In the genomic region with DNA sequence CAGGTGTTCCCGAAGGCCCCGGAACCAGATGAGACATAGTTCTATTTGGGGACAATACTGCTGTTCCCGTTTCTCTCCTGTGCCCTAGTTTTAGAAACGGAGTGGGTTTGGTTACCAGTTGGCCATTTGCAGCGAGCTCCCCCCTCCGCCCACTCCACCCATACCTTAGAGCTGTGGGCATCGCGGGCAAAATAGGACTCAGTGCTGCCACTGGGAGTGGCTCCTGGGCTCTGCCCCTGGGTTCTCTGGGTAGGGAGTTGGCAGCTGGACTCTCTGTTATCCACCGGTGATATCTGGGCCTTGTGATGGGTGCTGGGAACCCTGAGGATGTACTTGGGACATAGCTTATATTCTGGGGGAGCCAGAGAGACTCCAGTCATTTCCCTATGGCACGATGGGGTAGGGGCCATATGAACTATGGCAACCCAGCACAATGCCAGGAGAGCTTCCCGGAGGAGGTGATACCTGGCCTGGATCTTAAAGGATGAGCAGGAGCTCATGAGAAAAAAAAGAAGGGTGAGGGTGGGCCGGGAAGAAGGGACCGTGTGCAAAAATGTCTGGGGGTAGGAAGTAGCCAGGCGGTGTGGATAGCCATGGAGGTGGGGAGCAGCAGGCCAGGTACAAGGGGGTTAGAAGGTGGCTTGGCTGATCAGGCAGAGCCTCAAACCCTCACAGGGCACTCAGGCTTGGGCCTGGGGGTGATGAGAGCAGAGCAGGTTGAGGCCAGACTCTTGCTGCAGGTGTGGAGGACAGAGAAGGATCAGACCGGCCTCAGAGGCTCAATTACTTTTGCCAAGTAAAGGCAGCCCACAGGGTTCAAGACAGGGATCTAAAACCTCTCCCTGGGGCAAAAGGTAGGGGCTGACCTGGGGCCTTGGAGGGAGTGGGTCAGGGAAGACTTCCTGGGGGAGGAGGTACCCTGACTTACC, we compare ENCODE assay signal across 3 cellular contexts.
A peak's percentile ranks its signal among the peaks of the same experiment; 100 is the strongest.
TF ChIP-seq lines count a peak whose summit lies in the region.

No MANE protein-coding gene starts in this region.

TF ChIP-seq in IMR-90, 13 proteins besides CTCF, POLR2A, EP300 and RAD21:
- TF ChIP-seq CEBPB (IDR thresholded peaks at IDR 0.05; ENCODE audit: low read depth, low read length) (no peak), SMC3 (IDR thresholded peaks at IDR 0.05; ENCODE audit: low read depth, low read length) (no peak), CHD1 (IDR thresholded peaks at IDR 0.05; ENCODE audit: low read depth, low read length) (no peak), MXI1 (IDR thresholded peaks at IDR 0.05; ENCODE audit: borderline replicate concordance, low read depth, low read length) (no peak)

TF ChIP-seq in K562, 482 proteins besides CTCF, POLR2A, EP300 and RAD21:
- TF ChIP-seq KDM4B (IDR thresholded peaks at IDR 0.05; ENCODE audit: borderline replicate concordance in 2 of 2, low read depth in 1 of 2) = no peak
- peak; percentile 62 for TF ChIP-seq ZFP36 (IDR thresholded peaks at IDR 0.05; ENCODE audit: low read depth, low read length, partially characterized antibody)

TF ChIP-seq in GM12891, 5 proteins besides CTCF, POLR2A, EP300 and RAD21:
- TF ChIP-seq PAX5 (IDR thresholded peaks at IDR 0.05; ENCODE audit: insufficient read depth, low read length, severe bottlenecking) = no peak
- TF ChIP-seq POU2F2 (IDR thresholded peaks at IDR 0.05; ENCODE audit: low read depth, low read length) = no peak
- no peak for TF ChIP-seq SPI1 (IDR thresholded peaks at IDR 0.05; ENCODE audit: low read depth, low read length)
- TF ChIP-seq POLR2AphosphoS5 (IDR thresholded peaks at IDR 0.05; ENCODE audit: low read depth, low read length) = no peak
- TF ChIP-seq TAF1 (IDR thresholded peaks at IDR 0.05; ENCODE audit: low read depth, low read length) = no peak
TF ChIP-seq in GM12891: peak in this region for 0.
